17 cellular contexts compared by ENCODE assay signal in genomic region chr12:88691811-88692210, GRCh38.
"Had no signal": no experiment of that assay in that cellular context is flagged by ENCODE, and none has a peak within 500 bp of the region (broad histone marks: within the 10 kb centered on the region; RNA-seq: fewer than 3 reads in every experiment).

No MANE protein-coding gene starts in this region.

- H3K9me3 ChIP-seq: uterus had no signal

- H3K4me3 Mint-ChIP-seq: activated naive CD4-positive, alpha-beta T cell treated with anti-CD3 and anti-CD28 coated beads for 36 hours; activated naive CD8-positive, alpha-beta T cell treated with anti-CD3 and anti-CD28 coated beads, Interleukin-2, amount 50 U/mL, for 24 hours; memory B cell; nephron; stimulated activated naive B cell treated with anti-CD40 and anti-IgM and Interleukin-4, amounts not matched to agents 10 μg/mL and 1 μg/mL and 100 μg/mL, for 72 hours; T-cell had no signal

- H3K36me3 ChIP-seq: esophagus squamous epithelium, left ventricle myocardium inferior, tibial nerve, uterus had no signal

- H3K27me3 ChIP-seq: esophagus squamous epithelium, hepatocyte, tibial nerve, uterus had no signal

- H3K4me1 Mint-ChIP-seq: activated naive CD8-positive, alpha-beta T cell treated with anti-CD3 and anti-CD28 coated beads, Interleukin-2, amount 50 U/mL, for 24 hours; memory B cell; nephron; stimulated activated naive B cell treated with anti-CD40 and anti-IgM and Interleukin-4, amounts not matched to agents 10 μg/mL and 1 μg/mL and 100 μg/mL, for 72 hours; T-cell had no signal

- DNase-seq: activated naive CD4-positive, alpha-beta T cell treated with anti-CD3 and anti-CD28 coated beads for 36 hours; activated naive CD8-positive, alpha-beta T cell treated with anti-CD3 and anti-CD28 coated beads, Interleukin-2, amount 50 U/mL, for 24 hours; esophagus squamous epithelium; left ventricle myocardium inferior; occipital lobe; stimulated activated CD4-positive, alpha-beta T cell treated with anti-CD3 and anti-CD28 coated beads, Interleukin-15, amount 100 ng/mL, for 24 hours; stimulated activated CD4-positive, alpha-beta T cell treated with anti-CD3 and anti-CD28 coated beads, Interleukin-4, amount 100 ng/mL, for 1 hour; stimulated activated naive B cell treated with anti-CD40 and anti-IgM and Interleukin-4, amounts not matched to agents 10 μg/mL and 1 μg/mL and 100 μg/mL, for 72 hours; T-cell; T-helper 9 cell; uterus had no signal

- H3K27me3 Mint-ChIP-seq: activated naive CD8-positive, alpha-beta T cell treated with anti-CD3 and anti-CD28 coated beads, Interleukin-2, amount 50 U/mL, for 24 hours; memory B cell; stimulated activated naive B cell treated with anti-CD40 and anti-IgM and Interleukin-4, amounts not matched to agents 10 μg/mL and 1 μg/mL and 100 μg/mL, for 72 hours; T-cell had no signal

- H3K4me1 ChIP-seq: esophagus squamous epithelium, left ventricle myocardium inferior, tibial nerve, uterus had no signal

- H3K36me3 Mint-ChIP-seq: memory B cell; stimulated activated naive B cell treated with anti-CD40 and anti-IgM and Interleukin-4, amounts not matched to agents 10 μg/mL and 1 μg/mL and 100 μg/mL, for 72 hours; T-cell had no signal

- H3K4me3 ChIP-seq: esophagus squamous epithelium, hepatocyte, left ventricle myocardium inferior, tibial nerve, uterus had no signal

- H3K27ac ChIP-seq: esophagus squamous epithelium, hepatocyte, left ventricle myocardium inferior, tibial nerve, uterus had no signal

- H3K27ac Mint-ChIP-seq: activated naive CD4-positive, alpha-beta T cell treated with anti-CD3 and anti-CD28 coated beads for 36 hours; activated naive CD8-positive, alpha-beta T cell treated with anti-CD3 and anti-CD28 coated beads, Interleukin-2, amount 50 U/mL, for 24 hours; activated T-helper 2 cell treated with anti-CD3 and anti-CD28 coated beads, Interferon-gamma antibody, Interleukin-2, Interleukin-4, amounts not matched to agents 10 μg/mL and 5 μg/mL and 100 μg/mL, durations not matched to agents 14 hours and 24 hours and 36 hours; memory B cell; nephron; stimulated activated naive B cell treated with anti-CD40 and anti-IgM and Interleukin-4, amounts not matched to agents 10 μg/mL and 1 μg/mL and 100 μg/mL, for 72 hours; T-cell had no signal

- ATAC-seq: activated CD4-positive, CD25-positive, alpha-beta regulatory T cell treated with anti-CD3 and anti-CD28 coated beads, Interleukin-2, amount 50 U/mL, for 24 hours; activated naive CD8-positive, alpha-beta T cell treated with anti-CD3 and anti-CD28 coated beads, Interleukin-2, amount 50 U/mL, for 24 hours; stimulated activated naive B cell treated with anti-CD40 and anti-IgM and Interleukin-4, amounts not matched to agents 10 μg/mL and 1 μg/mL and 100 μg/mL, for 72 hours; T-cell had no signal
